ENCODE assay signal across 8 cellular contexts in genomic region chr7:69599879-69600764, GRCh38. TPM values are rescaled to one million over a fixed set of nuclear protein-coding genes. Genes with fewer than 3 reads are reported as not detected.
DNase-seq lines count a peak whose midpoint lies in the region; ATAC-seq and TF ChIP-seq lines count a peak whose summit lies in the region.

No MANE protein-coding gene starts in this region.

- H3K9me3 Mint-ChIP-seq in stimulated activated effector memory CD8-positive, alpha-beta T cell treated with anti-CD3 and anti-CD28 coated beads, Interleukin-12 subunit alpha, Interleukin-12 subunit beta, amount 100 ng/mL, for 72 hours = no peaks in the 10 kb centered on the region

- H3K27ac ChIP-seq in Peyer's patch = no peak overlapping the region
- H3K27ac ChIP-seq in right cardiac atrium (ENCODE audit: low read length) = no peak overlapping the region

- peaks cover 0 to 28% (median 2%) of the 10 kb centered on the region in 4 donors for H3K4me1 ChIP-seq in Peyer's patch
- peaks cover 2% of the 10 kb centered on the region for H3K4me1 ChIP-seq in right cardiac atrium (ENCODE audit: control insufficient read depth, insufficient read depth, low read length)

- DNase-seq in NCI-H146 (lab: John Stamatoyannopoulos, UW) (peak; percentile 43), NCI-H146 treated with DMSO at 0.1 percent for 48 hours (lab: John Stamatoyannopoulos, UW; ENCODE audit: unreplicated experiment) (no peak), Peyer's patch (no peak), right cardiac atrium (peak; percentile 17 to 55 (median 53)), omental fat pad (ENCODE audit: low spot score) (no peak)
- DNase-seq in stimulated activated effector memory CD8-positive, alpha-beta T cell treated with anti-CD3 and anti-CD28 coated beads, Interleukin-12 subunit alpha, Interleukin-12 subunit beta, amount 100 ng/mL, for 72 hours (ENCODE audit: low spot score in 2 of 2) = peak; percentile 4 to 51
- no peak for DNase-seq in activated CD8-positive, alpha-beta memory T cell treated with anti-CD3 and anti-CD28 coated beads, Interleukin-2, amount 50 U/mL, for 4 hours

- H3K27me3 ChIP-seq in Peyer's patch = peaks cover 0 to 6% of the 10 kb centered on the region in 2 donors
- H3K27me3 ChIP-seq in right cardiac atrium (ENCODE audit: control insufficient read depth, insufficient read depth) = no peaks in the 10 kb centered on the region

- no peak for TF ChIP-seq CTCF in Peyer's patch (IDR thresholded peaks at IDR 0.05)
- no peak for TF ChIP-seq CTCF in omental fat pad (IDR thresholded peaks at IDR 0.05)

- intact Hi-C loops in right cardiac atrium (cut with DNase I) = no loop called here

- H3K36me3 Mint-ChIP-seq in stimulated activated effector memory CD8-positive, alpha-beta T cell treated with anti-CD3 and anti-CD28 coated beads, Interleukin-12 subunit alpha, Interleukin-12 subunit beta, amount 100 ng/mL, for 72 hours = peaks cover 8% of the 10 kb centered on the region

- ATAC-seq in right cardiac atrium (no peak), GM18502 (IDR thresholded peaks at IDR 0.05; ENCODE audit: poor library complexity, unreplicated experiment) (no peak), omental fat pad (ENCODE audit: low FRiP score) (no peak)
- ATAC-seq in stimulated activated effector memory CD8-positive, alpha-beta T cell treated with anti-CD3 and anti-CD28 coated beads, Interleukin-12 subunit alpha, Interleukin-12 subunit beta, amount 100 ng/mL, for 72 hours = no peak

- no peaks in the 10 kb centered on the region for H3K36me3 ChIP-seq in Peyer's patch

- under 1% methylated on average over 29 of the region's 29 CpGs for WGBS in right cardiac atrium

- H3K4me3 ChIP-seq in Peyer's patch (peak overlapping the region; percentile 56 to 75 (median 64)), right cardiac atrium (ENCODE audit: low read length) (peak overlapping the region; percentile 75)

- H3K4me1 Mint-ChIP-seq in stimulated activated effector memory CD8-positive, alpha-beta T cell treated with anti-CD3 and anti-CD28 coated beads, Interleukin-12 subunit alpha, Interleukin-12 subunit beta, amount 100 ng/mL, for 72 hours = no peaks in the 10 kb centered on the region

- peak overlapping the region; percentile 74 for H3K27ac Mint-ChIP-seq in stimulated activated effector memory CD8-positive, alpha-beta T cell treated with anti-CD3 and anti-CD28 coated beads, Interleukin-12 subunit alpha, Interleukin-12 subunit beta, amount 100 ng/mL, for 72 hours

- no peak overlapping the region for H3K4me3 Mint-ChIP-seq in stimulated activated effector memory CD8-positive, alpha-beta T cell treated with anti-CD3 and anti-CD28 coated beads, Interleukin-12 subunit alpha, Interleukin-12 subunit beta, amount 100 ng/mL, for 72 hours

- no peaks in the 10 kb centered on the region for H3K9me3 ChIP-seq in Peyer's patch
- H3K9me3 ChIP-seq in right cardiac atrium (ENCODE audit: control insufficient read depth, low read length) = no peaks in the 10 kb centered on the region

- no peak for TF ChIP-seq POLR2A in Peyer's patch (IDR thresholded peaks at IDR 0.05)

RNA-seq across cellular contexts. Expression of gene AUTS2, which starts 1.8 kb away (rescaled TPM):
- total RNA-seq in Peyer's patch = 10 to 100 TPM; 55.9 to 90.0 (median 72.6) TPM
- total RNA-seq in right cardiac atrium = 10 to 100 TPM; 10.3 to 15.4 (median 11.0) TPM
- 7.0 TPM for polyA plus RNA-seq in right cardiac atrium
- 10 to 100 TPM; 13.2 to 27.0 (median 21.2) TPM for total RNA-seq in omental fat pad

Comparison
In these comparisons a context has a peak if more than half of its experiments do, and no peak if none do; other contexts are left out.
1. DNase-seq: peak in NCI-H146 (single experiment), right cardiac atrium (3 of 3) and stimulated activated effector memory CD8-positive, alpha-beta T cell treated with anti-CD3 and anti-CD28 coated beads, Interleukin-12 subunit alpha, Interleukin-12 subunit beta, amount 100 ng/mL, for 72 hours (2 of 2); none in NCI-H146 treated with DMSO at 0.1 percent for 48 hours (single experiment), Peyer's patch (0 of 3), omental fat pad (single experiment) and activated CD8-positive, alpha-beta memory T cell treated with anti-CD3 and anti-CD28 coated beads, Interleukin-2, amount 50 U/mL, for 4 hours (single experiment).